In genomic region chrX:77949840-77950239, GRCh38 we compare ENCODE assay signal across 2 cellular contexts.
TF ChIP-seq lines count a peak whose summit lies in the region.

No MANE protein-coding gene starts in this region.

TF ChIP-seq in SK-N-SH, 30 proteins besides CTCF, POLR2A, EP300 and RAD21:
- no peak for TF ChIP-seq NFIC (IDR thresholded peaks at IDR 0.05; ENCODE audit: borderline replicate concordance)
- TF ChIP-seq POLR2AphosphoS5 (IDR thresholded peaks at IDR 0.05; ENCODE audit: low read depth, low read length): no peak
- no peak for TF ChIP-seq RFX5 (IDR thresholded peaks at IDR 0.05; ENCODE audit: low read length)
- TF ChIP-seq PBX3 (IDR thresholded peaks at IDR 0.05): no peak
- no peak for TF ChIP-seq ZBTB33 (IDR thresholded peaks at IDR 0.05; ENCODE audit: borderline replicate concordance, low read depth)
- no peak for TF ChIP-seq SMC3 (IDR thresholded peaks at IDR 0.05; ENCODE audit: low read depth, low read length)
- no peak for TF ChIP-seq GATA2 (CRISPR knock-in tag; IDR thresholded peaks at IDR 0.05)
- no peak for TF ChIP-seq EZH2phosphoT487 (IDR thresholded peaks at IDR 0.05; ENCODE audit: borderline replicate concordance, low read depth)
- no peak for TF ChIP-seq RCOR1 (IDR thresholded peaks at IDR 0.05; ENCODE audit: low read length)

TF ChIP-seq in GM23338, 12 proteins besides CTCF, POLR2A, EP300 and RAD21:
- TF ChIP-seq STAT1 (IDR thresholded peaks at IDR 0.05; ENCODE audit: unreplicated experiment) (no peak), EZH2 (IDR thresholded peaks at IDR 0.05; ENCODE audit: low read depth, unreplicated experiment) (no peak), REST (IDR thresholded peaks at IDR 0.05; ENCODE audit: unreplicated experiment) (no peak), ZNF114 (CRISPR knock-in tag; IDR thresholded peaks at IDR 0.05) (no peak), NANOG (IDR thresholded peaks at IDR 0.05; ENCODE audit: borderline replicate concordance) (no peak), CREB1 (CRISPR knock-in tag; IDR thresholded peaks at IDR 0.05; ENCODE audit: low read depth) (no peak), ZNF331 (CRISPR knock-in tag; IDR thresholded peaks at IDR 0.05; ENCODE audit: low read depth) (no peak), JUNB (IDR thresholded peaks at IDR 0.05; ENCODE audit: unreplicated experiment) (no peak), EZH2phosphoT487 (IDR thresholded peaks at IDR 0.05; ENCODE audit: unreplicated experiment) (no peak), ZNF462 (CRISPR knock-in tag; IDR thresholded peaks at IDR 0.05) (no peak), ETS1 (IDR thresholded peaks at IDR 0.05) (no peak), POLR2AphosphoS5 (IDR thresholded peaks at IDR 0.05; ENCODE audit: low read depth) (no peak)
